In genomic region chr6:118963003-118963402, GRCh38 we compare ENCODE assay signal across 12 cellular contexts. TPM values are rescaled to one million over a fixed set of nuclear protein-coding genes. Genes with fewer than 3 reads are reported as not detected.
DNase-seq lines count a peak whose midpoint lies in the region; ATAC-seq, FAIRE-seq and TF ChIP-seq lines count a peak whose summit lies in the region.
"Had no signal": no experiment of that assay in that cellular context is flagged by ENCODE, and none has a peak within 500 bp of the region (broad histone marks: within the 10 kb centered on the region; RNA-seq: fewer than 3 reads in every experiment).

No MANE protein-coding gene starts in this region.

- no peaks in the 10 kb centered on the region for H3K79me2 ChIP-seq in Loucy (ENCODE audit: insufficient read depth, low read length)
- no peaks in the 10 kb centered on the region for H3K79me2 ChIP-seq in GM12878 (ENCODE audit: control insufficient read depth, insufficient read depth, low read length)
- H3K79me2 ChIP-seq in neural progenitor cell (ENCODE audit: low read depth) = no peaks in the 10 kb centered on the region

- no peaks in the 10 kb centered on the region for H3K27me3 ChIP-seq in Loucy (ENCODE audit: insufficient read depth, low read length, poor library complexity, severe bottlenecking)
- no peaks in the 10 kb centered on the region for H3K27me3 ChIP-seq in GM12878 (replicated peaks in 1 of 2; ENCODE audit: control insufficient read depth in 2 of 2, insufficient read depth in 2 of 2, low read length in 1 of 2)
- no peaks in the 10 kb centered on the region for H3K27me3 ChIP-seq in neural progenitor cell
- H3K27me3 ChIP-seq: gastrocnemius medialis had no signal

- H3K27me3 Mint-ChIP-seq in neural progenitor cell (ENCODE audit: insufficient read depth, low read depth) = no peaks in the 10 kb centered on the region

- no peaks in the 10 kb centered on the region for H3K9me3 Mint-ChIP-seq in neural progenitor cell
- H3K9me3 Mint-ChIP-seq: activated naive CD4-positive, alpha-beta T cell treated with anti-CD3 and anti-CD28 coated beads, Interleukin-2, amount 50 U/mL, for 72 hours had no signal

- intact Hi-C loops in GM12878 (cut with micrococcal nuclease; ENCODE audit: unreplicated experiment) = loop anchor here (1.0 kb wide), 1 partner anchor 147 kb away; no protein-coding TSS in a partner anchor

- H3K9me2 ChIP-seq in Loucy (replicated peaks; ENCODE audit: low read depth, low read length) = no peaks in the 10 kb centered on the region

- H2AFZ ChIP-seq in Loucy (ENCODE audit: low read length) (no peak overlapping the region), GM12878 (ENCODE audit: control insufficient read depth, low read depth, low read length) (no peak overlapping the region), neural progenitor cell (replicated peaks) (no peak overlapping the region)

- H3K9ac ChIP-seq in Loucy (ENCODE audit: low read depth, low read length, poor library complexity, severe bottlenecking) = no peak overlapping the region
- H3K9ac ChIP-seq in GM12878 (ENCODE audit: control insufficient read depth, insufficient read depth, low read length) = no peak overlapping the region
- H3K9ac ChIP-seq in neural progenitor cell = no peak overlapping the region

- H3K4me3 ChIP-seq in Loucy (ENCODE audit: low read length, poor library complexity, severe bottlenecking) (no peak overlapping the region), GM12878 (no peak overlapping the region), neural progenitor cell (no peak overlapping the region)
- H3K4me3 ChIP-seq: gastrocnemius medialis had no signal

- no peak for TF ChIP-seq EP300 in GM12878 (IDR thresholded peaks at IDR 0.05; ENCODE audit: borderline replicate concordance in 1 of 2, control insufficient read depth in 1 of 2, low read depth in 2 of 2, low read length in 2 of 2)

- no peaks in the 10 kb centered on the region for H3K36me3 ChIP-seq in Loucy (ENCODE audit: insufficient read depth, low read length)
- H3K36me3 ChIP-seq in GM12878 (ENCODE audit: control insufficient read depth in 2 of 2, insufficient read depth in 2 of 2, low read length in 1 of 2) = no peaks in the 10 kb centered on the region
- no peaks in the 10 kb centered on the region for H3K36me3 ChIP-seq in neural progenitor cell
- H3K36me3 ChIP-seq: gastrocnemius medialis had no signal

- H3K4me3 Mint-ChIP-seq in neural progenitor cell = no peak overlapping the region

- FAIRE-seq in GM12878 (lab: Jason Lieb, UNC) = no peak
- FAIRE-seq: H54 had no signal

- DNase-seq in DMS 273 (lab: John Stamatoyannopoulos, UW; ENCODE audit: unreplicated experiment) (peak; percentile 24), DMS 273 treated with DMSO at 0.1 percent for 48 hours (lab: John Stamatoyannopoulos, UW) (no peak), GM12878 (ENCODE audit: low read depth, low spot score) (no peak), neural progenitor cell (ENCODE audit: low spot score) (no peak), NCI-H510A treated with DMSO at 0.1 percent for 48 hours (lab: John Stamatoyannopoulos, UW) (no peak)
- DNase-seq: gastrocnemius medialis; stimulated activated CD4-positive, alpha-beta T cell treated with anti-CD3 and anti-CD28 coated beads, Interleukin-1b, Interleukin-23, amount 100 ng/mL, for 48 hours had no signal

- BruUV-seq in GM12878 (replicated peaks; lab: Mats Ljungman, UMichigan) = no TSS peak

- SMC1A ChIA-PET in GM12878 (lab: Charles Lee; ENCODE audit: uncharacterized antibody, unreplicated experiment) = interaction anchor here (1.4 to 2.3 kb wide), 3 partner anchors 10 to 147 kb away, joined by 4 to 12 read pairs (median 6); no protein-coding TSS in a partner anchor

- ATAC-seq in GM12878 = no peak
- ATAC-seq in HG03565 (IDR thresholded peaks at IDR 0.05; ENCODE audit: unreplicated experiment) = no peak
- ATAC-seq in HG03196 (IDR thresholded peaks at IDR 0.05; ENCODE audit: unreplicated experiment) = no peak
- ATAC-seq: activated naive CD4-positive, alpha-beta T cell treated with anti-CD3 and anti-CD28 coated beads, Interleukin-2, amount 50 U/mL, for 72 hours; gastrocnemius medialis had no signal

- no peaks in the 10 kb centered on the region for H3F3A ChIP-seq in Loucy (ENCODE audit: low read depth)
- no peaks in the 10 kb centered on the region for H3F3A ChIP-seq in neural progenitor cell (ENCODE audit: low read depth)

- CTCF ChIA-PET in GM12878 (lab: Yijun Ruan, JAX) = interaction anchor here (0.6 to 3.2 kb wide), 8 partner anchors 8 to 987 kb away, joined by 3 to 35 read pairs (median 4); no protein-coding TSS in a partner anchor

- peaks cover 4% of the 10 kb centered on the region for H3K36me3 Mint-ChIP-seq in neural progenitor cell
- H3K36me3 Mint-ChIP-seq: activated naive CD4-positive, alpha-beta T cell treated with anti-CD3 and anti-CD28 coated beads, Interleukin-2, amount 50 U/mL, for 72 hours had no signal

- TF ChIP-seq CTCF in Loucy (conservative IDR thresholded peaks at IDR 0.05; ENCODE audit: low read length) = peak; percentile 60
- peak in 1 of 3 experiments; percentile 9; a peak in 1 of 6 replicates for TF ChIP-seq CTCF in GM12878 (IDR thresholded peaks at IDR 0.05 in 2 of 3, conservative IDR thresholded peaks at IDR 0.05 in 1 of 3; ENCODE audit: control insufficient read depth in 2 of 3, extremely low read depth in 1 of 3, insufficient read depth in 1 of 3, low read depth in 3 of 3, low read length in 3 of 3)
- TF ChIP-seq CTCF in neural progenitor cell (IDR thresholded peaks at IDR 0.05) = peak; percentile 33

- no peak for TF ChIP-seq POLR2A in GM12878 (IDR thresholded peaks at IDR 0.05; ENCODE audit: low read depth, low read length)

- in situ Hi-C loops in GM12878 (cut with MboI) = loop anchor here (25.0 kb wide), 1 partner anchor 149 kb away; no protein-coding TSS in a partner anchor

- H3K4me2 ChIP-seq in Loucy (ENCODE audit: low read depth, low read length, poor library complexity, severe bottlenecking) (no peak overlapping the region), GM12878 (ENCODE audit: control insufficient read depth, insufficient read depth) (no peak overlapping the region), neural progenitor cell (no peak overlapping the region)

- H3K27ac ChIP-seq in GM12878 (ENCODE audit: control insufficient read depth, insufficient read depth) (no peak overlapping the region), neural progenitor cell (no peak overlapping the region)
- H3K27ac ChIP-seq: gastrocnemius medialis had no signal

- RAD21 ChIA-PET in GM12878 (lab: Charles Lee; ENCODE audit: unreplicated experiment) = interaction anchor here (1.4 kb wide), 1 partner anchor 148 kb away, joined by 4 read pairs; no protein-coding TSS in a partner anchor

- no peak overlapping the region for H3K27ac Mint-ChIP-seq in neural progenitor cell
- H3K27ac Mint-ChIP-seq: activated naive CD4-positive, alpha-beta T cell treated with anti-CD3 and anti-CD28 coated beads, Interleukin-2, amount 50 U/mL, for 72 hours had no signal

- H3K4me1 Mint-ChIP-seq in neural progenitor cell = no peaks in the 10 kb centered on the region

- H3K9me3 ChIP-seq in Loucy (ENCODE audit: insufficient read depth, low read depth, low read length) (no peaks in the 10 kb centered on the region), GM12878 (replicated peaks; ENCODE audit: control insufficient read depth, insufficient read depth, low read length) (no peaks in the 10 kb centered on the region), neural progenitor cell (ENCODE audit: low read depth) (no peaks in the 10 kb centered on the region)
- H3K9me3 ChIP-seq: gastrocnemius medialis had no signal

- no peaks in the 10 kb centered on the region for H4K20me1 ChIP-seq in Loucy (ENCODE audit: insufficient read depth, low read length, poor library complexity, severe bottlenecking)
- H4K20me1 ChIP-seq in GM12878 (ENCODE audit: control insufficient read depth, insufficient read depth) = no peaks in the 10 kb centered on the region
- H4K20me1 ChIP-seq in neural progenitor cell (ENCODE audit: low read depth) = no peaks in the 10 kb centered on the region

- POLR2A ChIA-PET in GM12878 (lab: Charles Lee) = no interaction called here

- H3K4me1 ChIP-seq in Loucy (ENCODE audit: insufficient read depth, low read length, poor library complexity, severe bottlenecking) (no peaks in the 10 kb centered on the region), GM12878 (ENCODE audit: control insufficient read depth, insufficient read depth, low read length) (no peaks in the 10 kb centered on the region), neural progenitor cell (no peaks in the 10 kb centered on the region)
- H3K4me1 ChIP-seq: gastrocnemius medialis had no signal

- no peak for TF ChIP-seq RAD21 in GM12878 (IDR thresholded peaks at IDR 0.05; ENCODE audit: insufficient read depth, low read depth, low read length)

TF ChIP-seq in GM12878, 131 proteins besides CTCF, POLR2A, EP300 and RAD21:
- TF ChIP-seq SMARCA5 (IDR thresholded peaks at IDR 0.05) = no peak
- 0 out of 2 replicates have a peak, but pooled peaks have one; percentile 52 for TF ChIP-seq MEF2A (IDR thresholded peaks at IDR 0.05; ENCODE audit: insufficient read depth, low read depth, low read length)

RNA-seq across cellular contexts. Expression of gene MCM9, which starts 28.0 kb away (rescaled TPM):
- total RNA-seq in GM12878 (2013; cell fraction: nucleolus; rRNA removed) = 54.2 and 62.2 TPM in 2 replicates
- total RNA-seq in GM12878 (2014; rRNA removed) (9.8 and 11.2 TPM in 2 replicates), GM12878 (2014; rRNA removed; fragmentation: Illumina TruSeq; extraction: Trizol) (10.0 and 10.5 TPM in 2 replicates), GM12878 (2021) (11.4 and 11.7 TPM in 2 replicates), neural progenitor cell (ENCODE audit: low replicate concordance) (17.3 and 29.0 TPM in 2 replicates)
- 5.3 TPM for polyA plus RNA-seq in GM12878 (2011; ENCODE audit: low read depth)
- polyA plus RNA-seq in GM12878 (2011; rRNA removed) (7.3 and 10.5 TPM in 2 replicates), GM12878 (2014; fragmentation: Illumina TruSeq; extraction: Trizol) (9.2 and 9.7 TPM in 2 replicates), GM12878 (2014; fragmentation: Nextera tagmentation; extraction: Ambion mirVana) (1 to 10 TPM; 3.4 to 4.1 TPM), GM12878 (2014; rRNA removed) (7.6 and 8.9 TPM in 2 replicates), GM12878 (2016; fragmentation: Nextera tagmentation; extraction: Ambion mirVana) (10 to 100 TPM; 15.8 to 18.5 TPM)
- polyA plus RNA-seq in GM12878 (2011; cell fraction: cytosol; rRNA removed) = 3.0 and 4.6 TPM in 2 replicates
- 15.8 and 18.9 TPM in 2 replicates for polyA plus RNA-seq in GM12878 (2011; cell fraction: nucleus; rRNA removed)
- polyA plus RNA-seq in GM12878 (2012) = 6.2 and 8.4 TPM in 2 replicates
- polyA minus RNA-seq in GM12878 (2011; rRNA and poly(A)+ RNA removed) = 14.3 and 15.5 TPM in 2 replicates
- 1.9 and 4.4 TPM in 2 replicates for polyA minus RNA-seq in GM12878 (2011; cell fraction: cytosol; rRNA and poly(A)+ RNA removed)
- polyA minus RNA-seq in GM12878 (2011; cell fraction: nucleus; rRNA and poly(A)+ RNA removed) = 23.6 and 37.4 TPM in 2 replicates
